Comparison of ENCODE assay signal across 8 cellular contexts in the genomic region with DNA sequence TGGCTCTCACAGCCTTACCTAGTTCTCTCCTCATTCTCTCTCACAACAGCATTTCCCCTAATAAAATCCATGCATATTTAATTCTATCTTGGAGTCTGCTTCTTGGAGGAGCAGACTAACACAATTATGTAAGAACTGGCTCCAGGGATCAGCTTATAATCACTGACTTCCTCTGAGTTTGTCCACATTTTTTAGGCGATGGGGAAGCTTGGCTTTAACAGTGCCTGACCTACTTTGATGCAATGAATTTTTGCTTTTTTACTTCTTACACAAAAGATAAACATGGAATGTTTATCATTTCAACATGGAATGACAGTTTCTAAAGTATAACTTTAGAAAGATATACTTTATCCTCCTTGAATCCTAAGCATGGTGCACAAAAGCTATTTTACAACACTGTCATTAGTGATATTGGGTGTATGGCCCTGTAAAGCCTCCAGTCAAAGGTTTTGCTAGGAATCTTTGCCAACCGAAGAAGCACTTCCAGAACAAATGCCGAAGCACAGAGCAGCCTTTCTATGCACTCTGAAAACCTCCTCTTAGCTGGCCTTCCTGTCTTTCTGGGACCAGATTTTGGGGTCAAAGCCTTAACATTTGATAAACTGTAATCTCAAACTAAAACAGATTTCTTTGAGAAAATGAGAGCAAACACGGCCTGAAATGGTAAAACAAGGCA. TPM values are rescaled to one million over a fixed set of nuclear protein-coding genes. Genes with fewer than 3 reads are reported as not detected.
A peak's percentile ranks its signal among the peaks of the same experiment; 100 is the strongest.
DNase-seq lines count a peak whose midpoint lies in the region; ATAC-seq, FAIRE-seq and TF ChIP-seq lines count a peak whose summit lies in the region.

No MANE protein-coding gene starts in this region.

- H3K4me3 ChIP-seq in GM12864 (ENCODE audit: low read depth, low read length): peak overlapping the region; percentile 26; the same call in 1 of the 2 replicates
- peak overlapping the region; percentile 66 for H3K4me3 ChIP-seq in retinal pigment epithelial cell (ENCODE audit: low read length)

- intact Hi-C loops in left ventricle myocardium superior (cut with micrococcal nuclease): loop anchor here (10.0 kb wide), 1 partner anchor 54 kb away; no protein-coding TSS in a partner anchor

- peak overlapping the region; percentile 72 for H3K27ac Mint-ChIP-seq in activated CD8-positive, alpha-beta T cell treated with anti-CD3 and anti-CD28 coated beads, Interleukin-2, amount 10 ng/mL, durations not matched to agents 7 days and 5 days

- no peaks in the 10 kb centered on the region for H3K9me3 Mint-ChIP-seq in activated CD8-positive, alpha-beta T cell treated with anti-CD3 and anti-CD28 coated beads, Interleukin-2, amount 10 ng/mL, durations not matched to agents 7 days and 5 days (ENCODE audit: insufficient read depth)

- ATAC-seq in activated CD8-positive, alpha-beta T cell treated with anti-CD3 and anti-CD28 coated beads, Interleukin-2, amount 10 ng/mL, durations not matched to agents 7 days and 5 days: no peak
- ATAC-seq in left ventricle myocardium superior: peak; percentile 61
- no peak for ATAC-seq in GM21390 (IDR thresholded peaks at IDR 0.05; ENCODE audit: unreplicated experiment)
- no peak for ATAC-seq in GM18868 (IDR thresholded peaks at IDR 0.05; ENCODE audit: unreplicated experiment)

- TF ChIP-seq CTCF in GM12864 (IDR thresholded peaks at IDR 0.05; ENCODE audit: low read depth, low read length, missing control alignments): no peak
- no peak for TF ChIP-seq CTCF in retinal pigment epithelial cell (conservative IDR thresholded peaks at IDR 0.05; ENCODE audit: low read depth, low read length)

- H3K36me3 Mint-ChIP-seq in activated CD8-positive, alpha-beta T cell treated with anti-CD3 and anti-CD28 coated beads, Interleukin-2, amount 10 ng/mL, durations not matched to agents 7 days and 5 days (ENCODE audit: low read depth): peaks cover 2% of the 10 kb centered on the region

- H3K4me3 Mint-ChIP-seq in activated CD8-positive, alpha-beta T cell treated with anti-CD3 and anti-CD28 coated beads, Interleukin-2, amount 10 ng/mL, durations not matched to agents 7 days and 5 days: peak overlapping the region; percentile 78

- H3K4me1 Mint-ChIP-seq in activated CD8-positive, alpha-beta T cell treated with anti-CD3 and anti-CD28 coated beads, Interleukin-2, amount 10 ng/mL, durations not matched to agents 7 days and 5 days (ENCODE audit: low read depth): peaks cover 22% of the 10 kb centered on the region

- POLR2A ChIA-PET in activated CD8-positive, alpha-beta T cell treated with anti-CD3 and anti-CD28 coated beads, Interleukin-2, amount 10 ng/mL, durations not matched to agents 7 days and 5 days (lab: Charles Lee): interaction anchor here (1.4 kb wide), 1 partner anchor 80 kb away, joined by 4 read pairs; no protein-coding TSS in a partner anchor

- DNase-seq in GM12864 (ENCODE audit: low read depth): no peak
- DNase-seq in activated CD8-positive, alpha-beta T cell treated with anti-CD3 and anti-CD28 coated beads, Interleukin-2, amount 10 ng/mL, durations not matched to agents 7 days and 5 days: no peak
- no peak for DNase-seq in left ventricle myocardium superior
- no peak for DNase-seq in retinal pigment epithelial cell (ENCODE audit: low read depth)
- no peak for DNase-seq in KG1 (lab: John Stamatoyannopoulos, UW)
- no peak for DNase-seq in HTR-8/SVneo (ENCODE audit: insufficient read length, low spot score)

- H3K27me3 Mint-ChIP-seq in activated CD8-positive, alpha-beta T cell treated with anti-CD3 and anti-CD28 coated beads, Interleukin-2, amount 10 ng/mL, durations not matched to agents 7 days and 5 days (ENCODE audit: low read depth): no peaks in the 10 kb centered on the region

- CTCF ChIA-PET in activated CD8-positive, alpha-beta T cell treated with anti-CD3 and anti-CD28 coated beads, Interleukin-2, amount 10 ng/mL, durations not matched to agents 7 days and 5 days (lab: Charles Lee): interaction anchor here (0.6 to 4.2 kb wide), 29 partner anchors 7 to 1929 kb away, joined by 3 to 31 read pairs (median 4); partner anchors contain the start of genes SLC39A8, SLC9B2 and UBE2D3

- no peak for FAIRE-seq in HTR-8/SVneo (lab: Jason Lieb, UNC)

RNA-seq across cellular contexts. Expression of gene BDH2, which starts 0.8 kb away (rescaled TPM):
- total RNA-seq in activated CD8-positive, alpha-beta T cell treated with anti-CD3 and anti-CD28 coated beads, Interleukin-2, amount 10 ng/mL, durations not matched to agents 7 days and 5 days: 10 to 100 TPM; 19.5 to 22.7 TPM
- 25.6 TPM for total RNA-seq in left ventricle myocardium superior

RNA-seq across cellular contexts. Expression of gene SLC9B2, which starts 22.3 kb away (rescaled TPM):
- total RNA-seq in activated CD8-positive, alpha-beta T cell treated with anti-CD3 and anti-CD28 coated beads, Interleukin-2, amount 10 ng/mL, durations not matched to agents 7 days and 5 days: 10 to 100 TPM; 19.1 to 21.9 TPM
- 3.3 TPM for total RNA-seq in left ventricle myocardium superior
